Comparison of ENCODE assay signal across 21 cellular contexts in the genomic region with DNA sequence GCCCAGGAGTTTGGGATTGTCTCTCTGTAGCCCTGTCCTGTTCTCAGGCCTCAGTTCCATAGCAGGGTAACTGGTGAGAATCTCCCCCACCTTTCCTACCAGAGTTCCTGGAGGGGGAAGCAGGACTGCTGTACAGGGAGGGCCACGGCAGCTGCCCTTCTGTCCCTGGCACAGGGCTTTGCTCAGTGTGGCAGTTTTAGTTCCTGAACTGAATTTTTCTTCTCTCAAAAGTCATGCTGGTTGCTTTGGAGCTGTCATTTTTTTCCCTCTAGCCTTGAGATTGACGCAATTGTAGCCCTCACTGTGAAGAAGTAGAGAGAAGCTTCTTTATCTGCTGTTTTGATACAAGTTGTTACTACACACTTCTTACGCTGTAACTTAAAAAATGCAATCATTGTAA. TPM values are rescaled to one million over a fixed set of nuclear protein-coding genes. Genes with fewer than 3 reads are reported as not detected.
A peak's percentile ranks its signal among the peaks of the same experiment; 100 is the strongest.
DNase-seq lines count a peak whose midpoint lies in the region.
"Had no signal": no experiment of that assay in that cellular context is flagged by ENCODE, and none has a peak within 500 bp of the region (broad histone marks: within the 10 kb centered on the region; RNA-seq: fewer than 3 reads in every experiment).

No MANE protein-coding gene starts in this region.

- no peak overlapping the region for H2AFZ ChIP-seq in neuronal stem cell (ENCODE audit: low read length)

- no peak overlapping the region for H2BK12ac ChIP-seq in neuronal stem cell (ENCODE audit: low read length)

- H4K8ac ChIP-seq in neuronal stem cell (ENCODE audit: low read depth, low read length): no peak overlapping the region

- H3K14ac ChIP-seq in neuronal stem cell (ENCODE audit: low read length): no peak overlapping the region

- no peaks in the 10 kb centered on the region for H3K9me3 ChIP-seq in SK-N-MC (ENCODE audit: low read depth, low read length)
- no peaks in the 10 kb centered on the region for H3K9me3 ChIP-seq in neuronal stem cell (replicated peaks in 1 of 2; ENCODE audit: control insufficient read depth in 2 of 2, insufficient read depth in 1 of 2, low read depth in 1 of 2, low read length in 2 of 2)
- H3K9me3 ChIP-seq: BE2C had no signal

- H2BK5ac ChIP-seq in neuronal stem cell (ENCODE audit: low read length): no peak overlapping the region

- H3K27ac ChIP-seq in SK-N-MC (peak overlapping the region; percentile 57), neuronal stem cell (replicated peaks; ENCODE audit: low read length) (no peak overlapping the region)

- H3K4ac ChIP-seq in neuronal stem cell (ENCODE audit: low read length): no peak overlapping the region

- H3K36me3 ChIP-seq in SK-N-MC (ENCODE audit: insufficient read depth, low read length): no peaks in the 10 kb centered on the region
- no peaks in the 10 kb centered on the region for H3K36me3 ChIP-seq in neuronal stem cell (replicated peaks in 1 of 2; ENCODE audit: control insufficient read depth in 2 of 2, insufficient read depth in 2 of 2, low read length in 2 of 2)
- H3K36me3 ChIP-seq in H7 (replicated peaks; ENCODE audit: control insufficient read depth, insufficient read depth, low read length): no peaks in the 10 kb centered on the region
- H3K36me3 ChIP-seq: BE2C had no signal

- H3K18ac ChIP-seq in neuronal stem cell (ENCODE audit: low read length): peak overlapping the region; percentile 76

- peaks cover 0 to 5% of the 10 kb centered on the region in 2 donors for H3K4me1 ChIP-seq in neuronal stem cell (ENCODE audit: control insufficient read depth in 2 of 2, insufficient read depth in 1 of 2, low read depth in 1 of 2, low read length in 2 of 2)
- H3K4me1 ChIP-seq: BE2C had no signal

- DNase-seq in MV-4-11 (lab: John Stamatoyannopoulos, UW) (peak; percentile 14), SK-N-MC (ENCODE audit: low read depth, low spot score) (no peak), neuronal stem cell (ENCODE audit: low spot score) (no peak), hippocampal formation (lab: John Stamatoyannopoulos, UW) (no peak), amniotic stem cell (lab: John Stamatoyannopoulos, UW) (no peak), H7 (no peak)
- DNase-seq: ACHN; C1 segment of cervical spinal cord; CD4-positive, CD25-positive, alpha-beta regulatory T cell; CD8-positive, alpha-beta memory T cell; COR-L47; DMS 273 treated with DMSO at 0.1 percent for 48 hours; DMS53; DND-41; EL; HCEC 1CT; HFFc6; KG1 had no signal

- H3K27me3 ChIP-seq in neuronal stem cell (ENCODE audit: control insufficient read depth in 3 of 3, insufficient read depth in 3 of 3, low read depth in 1 of 3, low read length in 3 of 3) (no peaks in the 10 kb centered on the region), H7 (ENCODE audit: control insufficient read depth, insufficient read depth, low read length) (no peaks in the 10 kb centered on the region)
- H3K27me3 ChIP-seq: BE2C had no signal

- H2AK5ac ChIP-seq in neuronal stem cell (ENCODE audit: low read depth, low read length): no peak overlapping the region

- H3K4me3 ChIP-seq in SK-N-MC (peak overlapping the region; percentile 1; the same call in 1 of the 2 replicates), neuronal stem cell (ENCODE audit: low read length in 2 of 2) (no peak overlapping the region), H7 (ENCODE audit: insufficient read depth, low read depth, low read length) (no peak overlapping the region)
- H3K4me3 ChIP-seq: GM12878 had no signal

- no peak overlapping the region for H3K23ac ChIP-seq in neuronal stem cell (ENCODE audit: low read depth, low read length, poor library complexity)

- H3K9ac ChIP-seq in SK-N-MC (ENCODE audit: insufficient read length) (peak overlapping the region; percentile 4), neuronal stem cell (ENCODE audit: low read depth, low read length, poor library complexity) (no peak overlapping the region)

- no peak overlapping the region for H2BK120ac ChIP-seq in neuronal stem cell (ENCODE audit: low read depth, low read length)

- no peak overlapping the region for H2BK15ac ChIP-seq in neuronal stem cell (ENCODE audit: low read length)

- H3K4me2 ChIP-seq in neuronal stem cell (ENCODE audit: insufficient read depth, low read length, poor library complexity, severe bottlenecking): no peak overlapping the region

- WGBS in neuronal stem cell (ENCODE audit: extremely low coverage in 2 of 2, insufficient read length in 2 of 2, insufficient replicate concordance in 1 of 2), 2 donors: no CpG with 5 or more reads among the region's 3 CpGs

- H3K79me1 ChIP-seq in neuronal stem cell (ENCODE audit: low read depth, low read length): no peaks in the 10 kb centered on the region

- no peak overlapping the region for H4K91ac ChIP-seq in neuronal stem cell (ENCODE audit: low read depth, low read length, poor library complexity)

RNA-seq across cellular contexts. Expression of gene TPRG1, which starts 55.5 kb away (rescaled TPM):
- 0.24 TPM for polyA plus RNA-seq in neuronal stem cell (2013, experiment 1 of 2)
- polyA plus RNA-seq in neuronal stem cell (2013, experiment 2 of 2): 0.18 TPM
- 0.35 and 1.4 TPM in 2 replicates for total RNA-seq in H7 (2014; rRNA removed; shearing (Covaris generic))
- total RNA-seq: G401, HFFc6 had no signal
